Comparison of ENCODE assay signal across 7 cellular contexts in the genomic region with DNA sequence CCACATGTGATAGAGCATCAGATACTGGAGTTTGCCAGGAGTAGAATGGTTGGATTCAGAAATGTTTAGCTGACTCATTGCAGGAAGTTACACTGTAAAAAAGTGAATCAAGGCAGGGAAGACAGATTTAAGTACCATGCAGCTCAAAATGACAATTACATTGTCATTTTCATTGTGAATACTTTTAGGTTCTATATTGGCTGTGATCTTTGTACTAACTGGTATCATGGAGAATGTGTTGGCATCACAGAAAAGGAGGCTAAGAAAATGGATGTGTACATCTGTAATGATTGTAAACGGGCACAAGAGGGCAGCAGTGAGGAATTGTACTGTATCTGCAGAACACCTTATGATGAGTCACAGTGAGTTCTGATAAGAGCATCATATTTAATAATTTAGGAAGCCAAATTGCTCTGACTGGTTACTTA. TPM values are rescaled to one million over a fixed set of nuclear protein-coding genes. Genes with fewer than 3 reads are reported as not detected.
DNase-seq lines count a peak whose midpoint lies in the region; FAIRE-seq and TF ChIP-seq lines count a peak whose summit lies in the region.
"Not testable (repeated sequence)": the region's sequence is repeated elsewhere in the genome, so short reads cannot be mapped to it uniquely, and the experiment has no call there.

No MANE protein-coding gene starts in this region.

- not testable (repeated sequence) for H3K79me2 ChIP-seq in mammary epithelial cell (ENCODE audit: insufficient read depth, low read length)

- DNase-seq in GM13976 (ENCODE audit: low spot score) (peak; percentile 50), mammary epithelial cell (peak; percentile 50), immature natural killer cell (peak; percentile 55 to 67 (median 57)), small intestine (peak; percentile 82)
- peak; percentile 74 for DNase-seq in Jurkat, Clone E6-1 (ENCODE audit: low read depth, low spot score)
- DNase-seq in NK-92 treated with Interleukin-12 subunit alpha and Interleukin-12 subunit beta, amount 100 ng/mL, for 24 hours (lab: John Stamatoyannopoulos, UW) = peak; percentile 43
- peak; percentile 90 for DNase-seq in activated CD4-positive, alpha-beta T cell treated with anti-CD3 and anti-CD28 coated beads, Interleukin-2, amount 10 ng/mL, durations not matched to agents 24 days and 14 days

- H3K4me2 ChIP-seq in mammary epithelial cell (ENCODE audit: insufficient read depth, low read depth, low read length) = not testable (repeated sequence)

- FAIRE-seq in small intestine (lab: Jason Lieb, UNC) = not testable (repeated sequence)

- dilution Hi-C loops in mammary epithelial cell (cut with HindIII; ENCODE audit: low sequenced_read_pairs) = not testable (repeated sequence)

- not testable (repeated sequence) for BruUV-seq in mammary epithelial cell (replicated peaks; lab: Mats Ljungman, UMichigan)

- not testable (repeated sequence) for H4K20me1 ChIP-seq in mammary epithelial cell (ENCODE audit: insufficient read depth, low read length)

- H3K27me3 ChIP-seq in mammary epithelial cell (ENCODE audit: insufficient read depth, low read length); small intestine (ENCODE audit: control insufficient read depth in 2 of 2, insufficient read depth in 2 of 2, low read length in 2 of 2): not testable (repeated sequence)

- WGBS in mammary epithelial cell (ENCODE audit: low coverage, missing lambda C conversion rate) = 0% methylated on average over 1 of the region's 1 CpG
- WGBS in small intestine, 3 donors = 0% methylated on average over 1 of the region's 1 CpG

- not testable (repeated sequence) for H3K36me3 ChIP-seq in mammary epithelial cell (ENCODE audit: insufficient read depth, low read length); small intestine (ENCODE audit: control insufficient read depth in 2 of 2, insufficient read depth in 2 of 2, low read length in 2 of 2)

- in situ Hi-C loops in GM13976 (cut with MboI; ENCODE audit: low sequenced_read_pairs, unreplicated experiment) = not testable (repeated sequence)
- in situ Hi-C loops in mammary epithelial cell (cut with MboI; ENCODE audit: low sequenced_read_pairs in 2 of 2) = loop anchor here in 1 of 2 donors (25.0 kb wide), 1 partner anchor 499 kb away; the partner anchor contains the start of gene WIPI1

- H3K4me1 ChIP-seq in mammary epithelial cell (ENCODE audit: insufficient read depth, low read length); small intestine (ENCODE audit: control insufficient read depth in 2 of 2, insufficient read depth in 1 of 2, low read depth in 1 of 2, low read length in 1 of 2): not testable (repeated sequence)

- not testable (repeated sequence) for H3K4me3 Mint-ChIP-seq in activated CD4-positive, alpha-beta T cell treated with anti-CD3 and anti-CD28 coated beads, Interleukin-2, amount 10 ng/mL, durations not matched to agents 24 days and 14 days; immature natural killer cell

- not testable (repeated sequence) for H3K27me3 Mint-ChIP-seq in activated CD4-positive, alpha-beta T cell treated with anti-CD3 and anti-CD28 coated beads, Interleukin-2, amount 10 ng/mL, durations not matched to agents 24 days and 14 days; immature natural killer cell (ENCODE audit: low read depth in 3 of 3)

- H3K36me3 Mint-ChIP-seq in activated CD4-positive, alpha-beta T cell treated with anti-CD3 and anti-CD28 coated beads, Interleukin-2, amount 10 ng/mL, durations not matched to agents 24 days and 14 days (ENCODE audit: low read depth) = peaks cover 41% of the 10 kb centered on the region
- peaks cover 3 to 42% (median 24%) of the 10 kb centered on the region in 3 donors for H3K36me3 Mint-ChIP-seq in immature natural killer cell

- H3K9ac ChIP-seq in mammary epithelial cell (ENCODE audit: insufficient read depth, low read length) = not testable (repeated sequence)

- H3K27ac ChIP-seq in mammary epithelial cell (ENCODE audit: insufficient read depth, low read depth, low read length); small intestine (ENCODE audit: low read depth in 1 of 2, low read length in 1 of 2): not testable (repeated sequence)

- CTCF ChIA-PET in mammary epithelial cell (lab: Charles Lee; ENCODE audit: low non-redundant PET) = interaction anchor here (0.8 kb wide), 1 partner anchor 22 kb away, joined by 3 read pairs; no protein-coding TSS in a partner anchor

- not testable (repeated sequence) for H3K4me3 ChIP-seq in Jurkat, Clone E6-1 (ENCODE audit: low read length); mammary epithelial cell (replicated peaks in 1 of 3; ENCODE audit: insufficient read depth in 1 of 3, low read depth in 2 of 3, low read length in 3 of 3); small intestine (ENCODE audit: low read depth in 1 of 2, low read length in 2 of 2)

- not testable (repeated sequence) for H2AFZ ChIP-seq in mammary epithelial cell (ENCODE audit: low read depth, low read length)

- not testable (repeated sequence) for H3K9me3 ChIP-seq in mammary epithelial cell (replicated peaks; ENCODE audit: insufficient read depth, low read length); small intestine (ENCODE audit: control insufficient read depth, low read depth)

- H3K4me1 Mint-ChIP-seq in activated CD4-positive, alpha-beta T cell treated with anti-CD3 and anti-CD28 coated beads, Interleukin-2, amount 10 ng/mL, durations not matched to agents 24 days and 14 days; immature natural killer cell: not testable (repeated sequence)

- peak; percentile 54 for TF ChIP-seq CTCF in GM13976 (IDR thresholded peaks at IDR 0.05; ENCODE audit: borderline replicate concordance, control extremely low read depth, extremely low read depth, insufficient read depth, missing control alignments)
- peak; percentile 45 to 57 for TF ChIP-seq CTCF in mammary epithelial cell (conservative IDR thresholded peaks at IDR 0.05 in 1 of 2, IDR thresholded peaks at IDR 0.05 in 1 of 2; ENCODE audit: extremely low read depth in 1 of 2, insufficient read depth in 1 of 2, low read depth in 1 of 2, low read length in 2 of 2)

- peak overlapping the region; percentile 72 for H3K27ac Mint-ChIP-seq in activated CD4-positive, alpha-beta T cell treated with anti-CD3 and anti-CD28 coated beads, Interleukin-2, amount 10 ng/mL, durations not matched to agents 24 days and 14 days
- H3K27ac Mint-ChIP-seq in immature natural killer cell = peak overlapping the region in 4 of 6 donors; percentile 0 to 83 (median 56)

- intact Hi-C loops in activated CD4-positive, alpha-beta T cell treated with anti-CD3 and anti-CD28 coated beads, Interleukin-2, amount 10 ng/mL, durations not matched to agents 24 days and 14 days (cut with micrococcal nuclease) = loop anchor here (1.0 to 5.0 kb wide), 2 partner anchors 48 to 499 kb away; no protein-coding TSS in a partner anchor
- intact Hi-C loops in mammary epithelial cell (cut with micrococcal nuclease) = loop anchor here (2.0 kb wide), 1 partner anchor 500 kb away; no protein-coding TSS in a partner anchor

- not testable (repeated sequence) for H3K9me3 Mint-ChIP-seq in activated CD4-positive, alpha-beta T cell treated with anti-CD3 and anti-CD28 coated beads, Interleukin-2, amount 10 ng/mL, durations not matched to agents 24 days and 14 days; immature natural killer cell

RNA-seq across cellular contexts. Expression of gene C17orf58, which starts 33.1 kb away (rescaled TPM):
- 9.9 TPM for polyA plus RNA-seq in Jurkat, Clone E6-1 (2012; ENCODE audit: insufficient read depth, insufficient read length)
- 26.6 and 28.0 TPM in 2 replicates for total RNA-seq in activated CD4-positive, alpha-beta T cell treated with anti-CD3 and anti-CD28 coated beads, Interleukin-2, amount 10 ng/mL, durations not matched to agents 24 days and 14 days
- 1 to 10 TPM; 7.0 to 7.2 TPM for total RNA-seq in mammary epithelial cell
- polyA plus RNA-seq in mammary epithelial cell (9.9 TPM), immature natural killer cell (10 to 100 TPM in 1 of 3 donors, 1 to 10 TPM in 2; 7.3 to 15.5 (median 8.6) TPM), small intestine (10 to 100 TPM in 1 of 3 donors, 1 to 10 TPM in 2; 9.4 to 13.1 (median 10.0) TPM)
- polyA minus RNA-seq in mammary epithelial cell = 2.3 TPM
